ENCODE assay signal across 8 cellular contexts in genomic region chr14:22829076-22829660, GRCh38. TPM values are rescaled to one million over a fixed set of nuclear protein-coding genes. Genes with fewer than 3 reads are reported as not detected.
DNase-seq lines count a peak whose midpoint lies in the region; ATAC-seq and TF ChIP-seq lines count a peak whose summit lies in the region.
"Not testable (repeated sequence)": the region's sequence is repeated elsewhere in the genome, so short reads cannot be mapped to it uniquely, and the experiment has no call there.
"Had no signal": no experiment of that assay in that cellular context is flagged by ENCODE, and none has a peak within 500 bp of the region (broad histone marks: within the 10 kb centered on the region; RNA-seq: fewer than 3 reads in every experiment).

No MANE protein-coding gene starts in this region.

- H2AFZ ChIP-seq in OCI-LY1 (ENCODE audit: low read length) = peak overlapping the region; percentile 21

- not testable (repeated sequence) for H3K9me3 Mint-ChIP-seq in activated naive CD8-positive, alpha-beta T cell treated with anti-CD3 and anti-CD28 coated beads, Interleukin-2, amount 10 ng/mL, durations not matched to agents 7 days and 5 days; naive B cell

- H3K4me3 ChIP-seq in GM12864 (ENCODE audit: low read depth, low read length) (peak overlapping the region; percentile 78), OCI-LY1 (ENCODE audit: low read depth, low read length, poor library complexity, severe bottlenecking) (peak overlapping the region; percentile 72), fibroblast of pulmonary artery (replicated peaks; ENCODE audit: low read depth, low read length) (peak overlapping the region; percentile 67), suprapubic skin (peak overlapping the region; percentile 59)

- H3K27me3 Mint-ChIP-seq in activated naive CD8-positive, alpha-beta T cell treated with anti-CD3 and anti-CD28 coated beads, Interleukin-2, amount 10 ng/mL, durations not matched to agents 7 days and 5 days; naive B cell: not testable (repeated sequence)

- not testable (repeated sequence) for H4K20me1 ChIP-seq in OCI-LY1 (ENCODE audit: insufficient read depth, low read length)

- H3K9me2 ChIP-seq in OCI-LY1 (ENCODE audit: low read depth, low read length) = not testable (repeated sequence)

- H3K4me1 ChIP-seq in OCI-LY1 (ENCODE audit: insufficient read depth, low read length, severe bottlenecking) (peaks cover 25% of the 10 kb centered on the region), suprapubic skin (peaks cover 20% of the 10 kb centered on the region)

- peaks cover 26% of the 10 kb centered on the region for H3K4me1 Mint-ChIP-seq in activated naive CD8-positive, alpha-beta T cell treated with anti-CD3 and anti-CD28 coated beads, Interleukin-2, amount 10 ng/mL, durations not matched to agents 7 days and 5 days
- H3K4me1 Mint-ChIP-seq in naive B cell = peaks cover 25 to 47% (median 45%) of the 10 kb centered on the region in 3 donors

- not testable (repeated sequence) for H3K79me2 ChIP-seq in OCI-LY1 (ENCODE audit: insufficient read depth, low read length)

- H3K27ac ChIP-seq in OCI-LY1 (ENCODE audit: low read depth, low read length, poor library complexity, severe bottlenecking) = peak overlapping the region; percentile 52
- H3K27ac ChIP-seq in suprapubic skin = peak overlapping the region; percentile 57

- ATAC-seq in activated naive CD8-positive, alpha-beta T cell treated with anti-CD3 and anti-CD28 coated beads, Interleukin-2, amount 10 ng/mL, durations not matched to agents 7 days and 5 days (ENCODE audit: low read depth); naive B cell (ENCODE audit: low read depth in 2 of 2): not testable (repeated sequence)

- not testable (repeated sequence) for H3K27me3 ChIP-seq in OCI-LY1 (ENCODE audit: insufficient read depth, low read length); suprapubic skin

- peaks cover 11% of the 10 kb centered on the region for H3K36me3 Mint-ChIP-seq in activated naive CD8-positive, alpha-beta T cell treated with anti-CD3 and anti-CD28 coated beads, Interleukin-2, amount 10 ng/mL, durations not matched to agents 7 days and 5 days
- not testable (repeated sequence) for H3K36me3 Mint-ChIP-seq in naive B cell

- not testable (repeated sequence) for TF ChIP-seq CTCF in GM12864 (IDR thresholded peaks at IDR 0.05; ENCODE audit: low read depth, low read length, missing control alignments); OCI-LY1 (IDR thresholded peaks at IDR 0.05; ENCODE audit: low read length); fibroblast of pulmonary artery (IDR thresholded peaks at IDR 0.05; ENCODE audit: low read length, missing control alignments); suprapubic skin (IDR thresholded peaks at IDR 0.05)

- not testable (repeated sequence) for DNase-seq in GM12864 (ENCODE audit: low read depth); activated naive CD8-positive, alpha-beta T cell treated with anti-CD3 and anti-CD28 coated beads, Interleukin-2, amount 10 ng/mL, durations not matched to agents 7 days and 5 days; fibroblast of pulmonary artery (ENCODE audit: low read depth); naive B cell; suprapubic skin (ENCODE audit: low spot score in 2 of 2)

- H3K4me3 Mint-ChIP-seq in activated naive CD8-positive, alpha-beta T cell treated with anti-CD3 and anti-CD28 coated beads, Interleukin-2, amount 10 ng/mL, durations not matched to agents 7 days and 5 days = peak overlapping the region; percentile 87
- peak overlapping the region; percentile 85 to 97 (median 94) for H3K4me3 Mint-ChIP-seq in naive B cell

- 77% methylated on average over 12 of the region's 12 CpGs for WGBS in suprapubic skin

- H3F3A ChIP-seq in OCI-LY1 (ENCODE audit: insufficient read depth, low read length) = not testable (repeated sequence)

- TF ChIP-seq EP300 in suprapubic skin (IDR thresholded peaks at IDR 0.05) = peak; percentile 9

- TF ChIP-seq POLR2A in suprapubic skin (IDR thresholded peaks at IDR 0.05) = not testable (repeated sequence)

- not testable (repeated sequence) for H3K9me3 ChIP-seq in OCI-LY1 (ENCODE audit: low read length); suprapubic skin

- peak overlapping the region; percentile 91 for H3K27ac Mint-ChIP-seq in activated naive CD8-positive, alpha-beta T cell treated with anti-CD3 and anti-CD28 coated beads, Interleukin-2, amount 10 ng/mL, durations not matched to agents 7 days and 5 days
- peak overlapping the region; percentile 91 to 99 (median 96) for H3K27ac Mint-ChIP-seq in naive B cell

- H3K4me2 ChIP-seq in OCI-LY1 (ENCODE audit: low read length) = peak overlapping the region; percentile 89

- H3K36me3 ChIP-seq in OCI-LY1 (ENCODE audit: insufficient read depth, low read length) = peaks cover 23% of the 10 kb centered on the region
- not testable (repeated sequence) for H3K36me3 ChIP-seq in suprapubic skin

- peak overlapping the region; percentile 77 for H3K9ac ChIP-seq in OCI-LY1 (ENCODE audit: low read length)

- POLR2A ChIA-PET in activated naive CD8-positive, alpha-beta T cell treated with anti-CD3 and anti-CD28 coated beads, Interleukin-2, amount 10 ng/mL, durations not matched to agents 7 days and 5 days (lab: Charles Lee) = interaction anchor here (0.8 to 1.0 kb wide), 2 partner anchors 231 to 249 kb away, joined by 4 to 5 read pairs; partner anchors contain the start of gene ABHD4

RNA-seq across cellular contexts. Expression of gene MRPL52, which starts 0.5 kb away (rescaled TPM):
- total RNA-seq in activated naive CD8-positive, alpha-beta T cell treated with anti-CD3 and anti-CD28 coated beads, Interleukin-2, amount 10 ng/mL, durations not matched to agents 7 days and 5 days = 10 to 100 TPM; 76.6 to 86.5 TPM
- polyA plus RNA-seq in naive B cell (ENCODE audit: low read depth in 6 of 6) = 100 to 1,000 TPM in 5 of 6 donors, 10 to 100 TPM in 1; 75.0 to 232 (median 186) TPM
- total RNA-seq in suprapubic skin = 10 to 100 TPM; 35.5 to 84.5 (median 74.2) TPM

RNA-seq across cellular contexts. Expression of gene MMP14, which starts 7.2 kb away (rescaled TPM):
- 1 to 10 TPM; 3.1 to 4.9 TPM for total RNA-seq in activated naive CD8-positive, alpha-beta T cell treated with anti-CD3 and anti-CD28 coated beads, Interleukin-2, amount 10 ng/mL, durations not matched to agents 7 days and 5 days
- not detected for polyA plus RNA-seq in naive B cell (ENCODE audit: low read depth in 6 of 6)
- total RNA-seq in suprapubic skin = 100 to 1,000 TPM; 106 to 161 (median 128) TPM

RNA-seq across cellular contexts. Expression of gene SLC7A7, which starts 13.9 kb away (rescaled TPM):
- total RNA-seq in activated naive CD8-positive, alpha-beta T cell treated with anti-CD3 and anti-CD28 coated beads, Interleukin-2, amount 10 ng/mL, durations not matched to agents 7 days and 5 days = 1 to 10 TPM in 1 of 2 experiments, under 1 TPM in 1; 0.89 to 2.5 TPM
- 10 to 100 TPM; 16.2 to 78.3 (median 28.7) TPM for polyA plus RNA-seq in naive B cell (ENCODE audit: low read depth in 6 of 6)
- total RNA-seq in suprapubic skin = 1 to 10 TPM; 1.8 to 3.8 (median 2.9) TPM

RNA-seq across cellular contexts. Expression of gene LRP10, which starts 42.4 kb away (rescaled TPM):
- total RNA-seq in activated naive CD8-positive, alpha-beta T cell treated with anti-CD3 and anti-CD28 coated beads, Interleukin-2, amount 10 ng/mL, durations not matched to agents 7 days and 5 days = 10 to 100 TPM; 59.9 to 63.1 TPM
- 100 to 1,000 TPM in 3 of 6 donors, 10 to 100 TPM in 3; 72.7 to 125 (median 92.6) TPM for polyA plus RNA-seq in naive B cell (ENCODE audit: low read depth in 6 of 6)
- total RNA-seq in suprapubic skin = 100 to 1,000 TPM in 3 of 4 donors, 10 to 100 TPM in 1; 97.8 to 170 (median 157) TPM

RNA-seq across cellular contexts. Expression of gene REM2, which starts 53.9 kb away (rescaled TPM):
- 1 to 10 TPM; 1.2 TPM for total RNA-seq in activated naive CD8-positive, alpha-beta T cell treated with anti-CD3 and anti-CD28 coated beads, Interleukin-2, amount 10 ng/mL, durations not matched to agents 7 days and 5 days
- polyA plus RNA-seq in naive B cell (ENCODE audit: low read depth in 6 of 6) = 1 to 10 TPM; 1.1 to 2.3 (median 1.4) TPM
- total RNA-seq in suprapubic skin = 1 to 10 TPM in 2 of 4 donors, under 1 TPM in 2; 0.89 to 5.4 (median 1.2) TPM
- total RNA-seq: dermis blood vessel endothelial cell, left ventricle myocardium superior had no signal

Comparison
In these comparisons a context has a peak if more than half of its experiments do, and no peak if none do; other contexts are left out.
1. RNA of gene MMP14, which starts 7.2 kb away (total RNA-seq): 106 to 161 TPM in suprapubic skin; 3.1 to 4.9 TPM in activated naive CD8-positive, alpha-beta T cell treated with anti-CD3 and anti-CD28 coated beads, Interleukin-2, amount 10 ng/mL, durations not matched to agents 7 days and 5 days; every median in the first group is over 10 times any median in the second.
2. Peak in every context shown above with its lines, with median percentiles within 50 percentile points of each other: H3K4me3 ChIP-seq.